ENCODE assay signal across 33 cellular contexts in genomic region chr4:182133033-182133432, GRCh38.
"Had no signal": no experiment of that assay in that cellular context is flagged by ENCODE, and none has a peak within 500 bp of the region (broad histone marks: within the 10 kb centered on the region; RNA-seq: fewer than 3 reads in every experiment).

No MANE protein-coding gene starts in this region.

- H3K9me3 Mint-ChIP-seq: activated B cell treated with CpG ODN at 0.5 μM for 24 hours; activated T-cell treated with anti-CD3 and anti-CD28 coated beads, Interleukin-2, amount 50 U/mL, for 4 hours; effector memory CD8-positive, alpha-beta T cell; T-helper 2 cell treated with Interferon-gamma antibody and Interleukin-4, amounts not matched to agents 5 μg/mL and 100 μg/mL, for 36 hours had no signal

- DNase-seq: activated B cell treated with CpG ODN at 0.5 μM for 24 hours; activated CD4-positive, alpha-beta T cell treated with anti-CD3 and anti-CD28 coated beads for 48 hours; activated CD4-positive, alpha-beta T cell treated with anti-CD3 and anti-CD28 coated beads, Interleukin-2, amount 50 U/mL, for 1 hour; activated CD4-positive, alpha-beta T cell treated with anti-CD3 and anti-CD28 coated beads, Interleukin-2, amount 50 U/mL, for 48 hours; activated CD8-positive, alpha-beta memory T cell treated with anti-CD3 and anti-CD28 coated beads for 24 hours; activated CD8-positive, alpha-beta T cell treated with anti-CD3 and anti-CD28 coated beads for 36 hours; activated effector memory CD4-positive, alpha-beta T cell treated with Interleukin-2 at 50 U/mL for 16 hours; activated gamma-delta T cell treated with Interleukin-2 at 50 U/mL for 16 hours; activated naive CD4-positive, alpha-beta T cell treated with anti-CD3 and anti-CD28 coated beads, Interleukin-2, amount 50 U/mL, for 16 hours; activated naive CD4-positive, alpha-beta T cell treated with Interleukin-2 at 50 U/mL for 16 hours; activated T-cell treated with anti-CD3 and anti-CD28 coated beads, Interleukin-2, amount 50 U/mL, for 4 hours; amygdala; aorta; body of pancreas; caudate nucleus; cortex of kidney; dermis blood vessel endothelial cell; effector CD4-positive, alpha-beta T cell; effector memory CD8-positive, alpha-beta T cell; esophagus squamous epithelium; foreskin melanocyte; heart right ventricle; T1000; WERI-Rb-1 had no signal

- H3K27ac Mint-ChIP-seq: activated B cell treated with CpG ODN at 0.5 μM for 24 hours; activated CD8-positive, alpha-beta T cell treated with anti-CD3 and anti-CD28 coated beads for 36 hours; activated naive CD8-positive, alpha-beta T cell; activated T-helper 17 cell treated with anti-CD3 and anti-CD28 coated beads, Interleukin-2, amount 50 U/mL, for 72 hours; effector memory CD8-positive, alpha-beta T cell; T-helper 2 cell treated with Interferon-gamma antibody and Interleukin-4, amounts not matched to agents 5 μg/mL and 100 μg/mL, for 36 hours had no signal

- H3K27ac ChIP-seq: body of pancreas, epithelial cell of prostate, esophagus squamous epithelium, gastroesophageal sphincter, heart right ventricle, hepatocyte, WERI-Rb-1 had no signal

- H3K4me3 ChIP-seq: body of pancreas, esophagus squamous epithelium, gastroesophageal sphincter, heart right ventricle, hepatocyte had no signal

- H3K36me3 Mint-ChIP-seq: activated naive CD8-positive, alpha-beta T cell had no signal

- H3K79me2 ChIP-seq: hepatocyte had no signal

- H3K27me3 ChIP-seq: body of pancreas, gastroesophageal sphincter, hepatocyte had no signal

- H3K36me3 ChIP-seq: esophagus squamous epithelium, gastroesophageal sphincter, heart right ventricle, WERI-Rb-1 had no signal

- FAIRE-seq: colon, endometrium, endothelial cell of umbilical vein had no signal

- H3K4me2 ChIP-seq: hepatocyte had no signal

- H3K9me3 ChIP-seq: body of pancreas, esophagus squamous epithelium, gastroesophageal sphincter, heart right ventricle had no signal

- H3K4me1 ChIP-seq: body of pancreas, esophagus squamous epithelium, gastroesophageal sphincter, heart right ventricle had no signal

- H3K4me1 Mint-ChIP-seq: activated B cell treated with CpG ODN at 0.5 μM for 24 hours; activated T-helper 17 cell treated with anti-CD3 and anti-CD28 coated beads, Interleukin-2, amount 50 U/mL, for 72 hours had no signal

- H3K4me3 Mint-ChIP-seq: activated B cell treated with CpG ODN at 0.5 μM for 24 hours; activated CD8-positive, alpha-beta T cell treated with anti-CD3 and anti-CD28 coated beads for 36 hours; activated naive CD8-positive, alpha-beta T cell; activated T-cell treated with anti-CD3 and anti-CD28 coated beads, Interleukin-2, amount 50 U/mL, for 4 hours; activated T-helper 17 cell treated with anti-CD3 and anti-CD28 coated beads, Interleukin-2, amount 50 U/mL, for 72 hours; effector memory CD8-positive, alpha-beta T cell; T-helper 2 cell treated with Interferon-gamma antibody and Interleukin-4, amounts not matched to agents 5 μg/mL and 100 μg/mL, for 36 hours had no signal
